ENCODE assay signal across 22 cellular contexts in genomic region chr3:189690237-189690636, GRCh38. TPM values are rescaled to one million over a fixed set of nuclear protein-coding genes. Genes with fewer than 3 reads are reported as not detected.
"Had no signal": no experiment of that assay in that cellular context is flagged by ENCODE, and none has a peak within 500 bp of the region (broad histone marks: within the 10 kb centered on the region; RNA-seq: fewer than 3 reads in every experiment).

No MANE protein-coding gene starts in this region.

- H3K36me3 Mint-ChIP-seq: memory B cell; stimulated activated naive B cell treated with anti-CD40 and anti-IgM and Interleukin-4, amounts not matched to agents 10 μg/mL and 1 μg/mL and 100 μg/mL, for 72 hours had no signal

- H3K4me1 Mint-ChIP-seq: memory B cell; stimulated activated naive B cell treated with anti-CD40 and anti-IgM and Interleukin-4, amounts not matched to agents 10 μg/mL and 1 μg/mL and 100 μg/mL, for 72 hours had no signal

- ATAC-seq: gastrocnemius medialis; heart left ventricle; mucosa of descending colon; naive thymus-derived CD4-positive, alpha-beta T cell; psoas muscle; right cardiac atrium; stimulated activated naive B cell treated with anti-CD40 and anti-IgM and Interleukin-4, amounts not matched to agents 10 μg/mL and 1 μg/mL and 100 μg/mL, for 72 hours; upper lobe of right lung had no signal

- H3K9me3 Mint-ChIP-seq: dendritic cell treated with granulocyte-macrophage colony-stimulating factor and Interleukin-4, amounts not matched to agents 40 ng/mL and 50 ng/mL, for 4 days; endodermal cell; memory B cell; naive thymus-derived CD4-positive, alpha-beta T cell; stimulated activated naive CD8-positive, alpha-beta T cell treated with anti-CD3 and anti-CD28 coated beads, Interleukin-15, Interleukin-2, amounts not matched to agents 100 ng/mL and 50 ng/mL, for 24 hours had no signal

- H3K27me3 Mint-ChIP-seq: dendritic cell treated with granulocyte-macrophage colony-stimulating factor and Interleukin-4, amounts not matched to agents 40 ng/mL and 50 ng/mL, for 4 days; memory B cell; naive thymus-derived CD4-positive, alpha-beta T cell; stimulated activated naive B cell treated with anti-CD40 and anti-IgM and Interleukin-4, amounts not matched to agents 10 μg/mL and 1 μg/mL and 100 μg/mL, for 72 hours; stimulated activated naive CD8-positive, alpha-beta T cell treated with anti-CD3 and anti-CD28 coated beads, Interleukin-15, Interleukin-2, amounts not matched to agents 100 ng/mL and 50 ng/mL, for 24 hours had no signal

- H3K4me3 Mint-ChIP-seq: dendritic cell treated with granulocyte-macrophage colony-stimulating factor and Interleukin-4, amounts not matched to agents 40 ng/mL and 50 ng/mL, for 4 days; endodermal cell; memory B cell; naive thymus-derived CD4-positive, alpha-beta T cell; stimulated activated naive B cell treated with anti-CD40 and anti-IgM and Interleukin-4, amounts not matched to agents 10 μg/mL and 1 μg/mL and 100 μg/mL, for 72 hours; stimulated activated naive CD8-positive, alpha-beta T cell treated with anti-CD3 and anti-CD28 coated beads, Interleukin-15, Interleukin-2, amounts not matched to agents 100 ng/mL and 50 ng/mL, for 24 hours had no signal

- H3K27ac Mint-ChIP-seq: dendritic cell treated with granulocyte-macrophage colony-stimulating factor and Interleukin-4, amounts not matched to agents 40 ng/mL and 50 ng/mL, for 4 days; endodermal cell; memory B cell; naive thymus-derived CD4-positive, alpha-beta T cell; stimulated activated naive B cell treated with anti-CD40 and anti-IgM and Interleukin-4, amounts not matched to agents 10 μg/mL and 1 μg/mL and 100 μg/mL, for 72 hours; stimulated activated naive CD8-positive, alpha-beta T cell treated with anti-CD3 and anti-CD28 coated beads, Interleukin-15, Interleukin-2, amounts not matched to agents 100 ng/mL and 50 ng/mL, for 24 hours had no signal

- DNase-seq: effector CD8-positive, alpha-beta T cell; endodermal cell; foreskin fibroblast; gastrocnemius medialis; heart left ventricle; kidney; mucosa of descending colon; naive thymus-derived CD4-positive, alpha-beta T cell; occipital lobe; ovary; posterior cingulate gyrus; psoas muscle; right cardiac atrium; sigmoid colon; small intestine; stimulated activated CD4-positive, alpha-beta T cell treated with anti-CD3 and anti-CD28 coated beads, Interleukin-15, amount 100 ng/mL, for 24 hours; stimulated activated CD4-positive, alpha-beta T cell treated with anti-CD3 and anti-CD28 coated beads, Interleukin-2, amount 100 ng/mL, for 48 hours; stimulated activated naive B cell treated with anti-CD40 and anti-IgM and Interleukin-4, amounts not matched to agents 10 μg/mL and 1 μg/mL and 100 μg/mL, for 72 hours; upper lobe of right lung had no signal

RNA-seq across cellular contexts. Expression of gene TP63, which starts 59.0 kb away (rescaled TPM):
- total RNA-seq: endodermal cell had no signal
- polyA plus RNA-seq: naive thymus-derived CD4-positive, alpha-beta T cell had no signal
